21 cellular contexts compared by ENCODE assay signal in genomic region chr9:134619983-134620612, GRCh38. TPM values are rescaled to one million over a fixed set of nuclear protein-coding genes. Genes with fewer than 3 reads are reported as not detected.
A peak's percentile ranks its signal among the peaks of the same experiment; 100 is the strongest.
DNase-seq lines count a peak whose midpoint lies in the region; ATAC-seq and TF ChIP-seq lines count a peak whose summit lies in the region.
"Had no signal": no experiment of that assay in that cellular context is flagged by ENCODE, and none has a peak within 500 bp of the region (broad histone marks: within the 10 kb centered on the region; RNA-seq: fewer than 3 reads in every experiment).

No MANE protein-coding gene starts in this region.

- no peaks in the 10 kb centered on the region for H3K4me1 ChIP-seq in lower lobe of right lung
- H3K4me1 ChIP-seq: colonic mucosa had no signal

- H3K27ac ChIP-seq in lower lobe of right lung (no peak overlapping the region), substantia nigra (ENCODE audit: low read depth, low read length, poor library complexity, severe bottlenecking) (no peak overlapping the region)
- H3K27ac ChIP-seq: colonic mucosa, foreskin keratinocyte, SJCRH30 had no signal

- H3K27me3 Mint-ChIP-seq in activated naive CD4-positive, alpha-beta T cell treated with anti-CD3 and anti-CD28 coated beads, Interleukin-2, amount 10 ng/mL, durations not matched to agents 7 days and 5 days = no peaks in the 10 kb centered on the region
- H3K27me3 Mint-ChIP-seq in activated naive CD4-positive, alpha-beta T cell treated with anti-CD3 and anti-CD28 coated beads for 36 hours (ENCODE audit: low read depth) = no peaks in the 10 kb centered on the region
- peaks cover 3% of the 10 kb centered on the region for H3K27me3 Mint-ChIP-seq in WTC11 (ENCODE audit: low read depth)
- H3K27me3 Mint-ChIP-seq in type B pancreatic cell = peaks cover 14% of the 10 kb centered on the region
- H3K27me3 Mint-ChIP-seq: CD4-positive, alpha-beta T cell had no signal

- CTCF ChIA-PET in activated naive CD4-positive, alpha-beta T cell treated with anti-CD3 and anti-CD28 coated beads, Interleukin-2, amount 10 ng/mL, durations not matched to agents 7 days and 5 days (lab: Charles Lee) = no interaction called here
- CTCF ChIA-PET in activated naive CD4-positive, alpha-beta T cell treated with anti-CD3 and anti-CD28 coated beads for 36 hours (lab: Charles Lee) = no interaction called here
- CTCF ChIA-PET in WTC11 (lab: Charles Lee) = no interaction called here

- H3K27me3 ChIP-seq in lower lobe of right lung (ENCODE audit: low read depth) = peaks cover 5% of the 10 kb centered on the region
- H3K27me3 ChIP-seq: colonic mucosa, SJCRH30 had no signal

- no peaks in the 10 kb centered on the region for H3K36me3 Mint-ChIP-seq in activated naive CD4-positive, alpha-beta T cell treated with anti-CD3 and anti-CD28 coated beads, Interleukin-2, amount 10 ng/mL, durations not matched to agents 7 days and 5 days
- H3K36me3 Mint-ChIP-seq in activated naive CD4-positive, alpha-beta T cell treated with anti-CD3 and anti-CD28 coated beads for 36 hours (ENCODE audit: low read depth) = no peaks in the 10 kb centered on the region
- H3K36me3 Mint-ChIP-seq in WTC11 (peaks cover 2% of the 10 kb centered on the region; the same call in 1 of the 2 replicates), type B pancreatic cell (no peaks in the 10 kb centered on the region)

- no peaks in the 10 kb centered on the region for H3K4me1 Mint-ChIP-seq in activated naive CD4-positive, alpha-beta T cell treated with anti-CD3 and anti-CD28 coated beads, Interleukin-2, amount 10 ng/mL, durations not matched to agents 7 days and 5 days
- H3K4me1 Mint-ChIP-seq in activated naive CD4-positive, alpha-beta T cell treated with anti-CD3 and anti-CD28 coated beads for 36 hours (ENCODE audit: low read depth) = no peaks in the 10 kb centered on the region
- H3K4me1 Mint-ChIP-seq in WTC11 = no peaks in the 10 kb centered on the region; the same call in 1 of the 2 replicates
- H3K4me1 Mint-ChIP-seq in type B pancreatic cell (ENCODE audit: unreplicated experiment) = peaks cover 23% of the 10 kb centered on the region

- no peak overlapping the region for H3K27ac Mint-ChIP-seq in activated naive CD4-positive, alpha-beta T cell treated with anti-CD3 and anti-CD28 coated beads, Interleukin-2, amount 10 ng/mL, durations not matched to agents 7 days and 5 days
- no peak overlapping the region for H3K27ac Mint-ChIP-seq in activated naive CD4-positive, alpha-beta T cell treated with anti-CD3 and anti-CD28 coated beads for 36 hours
- no peak overlapping the region for H3K27ac Mint-ChIP-seq in WTC11
- no peak overlapping the region for H3K27ac Mint-ChIP-seq in type B pancreatic cell
- H3K27ac Mint-ChIP-seq: CD4-positive, alpha-beta T cell had no signal

- intact Hi-C loops in activated naive CD4-positive, alpha-beta T cell treated with anti-CD3 and anti-CD28 coated beads for 36 hours (cut with micrococcal nuclease) = no loop called here
- intact Hi-C loops in lower lobe of right lung (cut with DNase I) = no loop called here

- no peak for TF ChIP-seq CTCF in WTC11 (IDR thresholded peaks at IDR 0.05)
- no peak for TF ChIP-seq CTCF in lower lobe of right lung (IDR thresholded peaks at IDR 0.05)
- TF ChIP-seq CTCF in type B pancreatic cell (conservative IDR thresholded peaks at IDR 0.05) = no peak

- ATAC-seq in WTC11 (no peak), lower lobe of right lung (no peak)
- ATAC-seq: activated CD4-positive, CD25-positive, alpha-beta regulatory T cell treated with anti-CD3 and anti-CD28 coated beads, Interleukin-2, amount 50 U/mL, for 24 hours; foreskin keratinocyte; HCT116 had no signal

- no peaks in the 10 kb centered on the region for H3K9me3 Mint-ChIP-seq in activated naive CD4-positive, alpha-beta T cell treated with anti-CD3 and anti-CD28 coated beads, Interleukin-2, amount 10 ng/mL, durations not matched to agents 7 days and 5 days
- H3K9me3 Mint-ChIP-seq in activated naive CD4-positive, alpha-beta T cell treated with anti-CD3 and anti-CD28 coated beads for 36 hours = no peaks in the 10 kb centered on the region
- peaks cover 6% of the 10 kb centered on the region for H3K9me3 Mint-ChIP-seq in WTC11
- no peaks in the 10 kb centered on the region for H3K9me3 Mint-ChIP-seq in type B pancreatic cell
- H3K9me3 Mint-ChIP-seq: CD4-positive, alpha-beta T cell had no signal

- DNase-seq in activated naive CD4-positive, alpha-beta T cell treated with anti-CD3 and anti-CD28 coated beads, Interleukin-2, amount 10 ng/mL, durations not matched to agents 7 days and 5 days = peak; percentile 15
- DNase-seq in activated naive CD4-positive, alpha-beta T cell treated with anti-CD3 and anti-CD28 coated beads for 36 hours = no peak
- DNase-seq in WTC11 (ENCODE audit: low spot score) (peak; percentile 4), lower lobe of right lung (peak; percentile 38), type B pancreatic cell (ENCODE audit: extremely low spot score, unreplicated experiment) (peak; percentile 54), substantia nigra (lab: John Stamatoyannopoulos, UW) (no peak), NAMALWA (ENCODE audit: low spot score) (no peak)
- DNase-seq in stimulated activated CD4-positive, alpha-beta T cell treated with anti-CD3 and anti-CD28 coated beads, Interleukin-4, amount 100 ng/mL, for 24 hours = no peak
- DNase-seq: activated naive CD4-positive, alpha-beta T cell; colonic mucosa; DMS153; foreskin keratinocyte; KBM-7; NCI-H1092; NCI-H69; nucleus accumbens; stimulated activated CD4-positive, alpha-beta T cell treated with anti-CD3 and anti-CD28 coated beads, Interleukin-4, amount 100 ng/mL, for 1 hour had no signal

- H3K9me3 ChIP-seq in lower lobe of right lung = no peaks in the 10 kb centered on the region
- H3K9me3 ChIP-seq: colonic mucosa, SJCRH30 had no signal

- H3K36me3 ChIP-seq in lower lobe of right lung = no peaks in the 10 kb centered on the region
- H3K36me3 ChIP-seq: colonic mucosa, SJCRH30 had no signal

- POLR2A ChIA-PET in WTC11 (lab: Charles Lee) = no interaction called here

- H3K4me3 Mint-ChIP-seq in activated naive CD4-positive, alpha-beta T cell treated with anti-CD3 and anti-CD28 coated beads, Interleukin-2, amount 10 ng/mL, durations not matched to agents 7 days and 5 days = no peak overlapping the region
- H3K4me3 Mint-ChIP-seq in activated naive CD4-positive, alpha-beta T cell treated with anti-CD3 and anti-CD28 coated beads for 36 hours = no peak overlapping the region
- H3K4me3 Mint-ChIP-seq in WTC11 (no peak overlapping the region), type B pancreatic cell (no peak overlapping the region)
- H3K4me3 Mint-ChIP-seq: CD4-positive, alpha-beta T cell had no signal

- no peak overlapping the region for H3K4me3 ChIP-seq in lower lobe of right lung
- H3K4me3 ChIP-seq: colonic mucosa, SJCRH30 had no signal

TF ChIP-seq in WTC11, 78 proteins besides CTCF, POLR2A, EP300 and RAD21 (continues in another document):
- TF ChIP-seq ELF4 (CRISPR knock-in tag; IDR thresholded peaks at IDR 0.05; ENCODE audit: low read depth) (no peak), ATF1 (CRISPR knock-in tag; IDR thresholded peaks at IDR 0.05) (no peak), OVOL2 (CRISPR knock-in tag; IDR thresholded peaks at IDR 0.05; ENCODE audit: borderline replicate concordance) (no peak), CREM (CRISPR knock-in tag; IDR thresholded peaks at IDR 0.05) (no peak), ERG (CRISPR knock-in tag; IDR thresholded peaks at IDR 0.05) (no peak), ZNF532 (CRISPR knock-in tag; IDR thresholded peaks at IDR 0.05; ENCODE audit: borderline replicate concordance) (no peak)

RNA-seq across cellular contexts. Expression of gene COL5A1, which starts 21.5 kb away (rescaled TPM):
- total RNA-seq in activated naive CD4-positive, alpha-beta T cell treated with anti-CD3 and anti-CD28 coated beads for 36 hours = under 1 TPM in 1 of 2 experiments, not detected in 1; 0.10 TPM
- 13.5 to 17.7 TPM (median 16.4 TPM) in 3 replicates for total RNA-seq in WTC11 (2021)
- 29.0 TPM for total RNA-seq in lower lobe of right lung
- 16.1 and 112 TPM in 2 replicates for total RNA-seq in type B pancreatic cell (ENCODE audit: low replicate concordance)

Comparison
In these comparisons a context has a peak if more than half of its experiments do, and no peak if none do; other contexts are left out.
1. DNase-seq: peak in activated naive CD4-positive, alpha-beta T cell treated with anti-CD3 and anti-CD28 coated beads, Interleukin-2, amount 10 ng/mL, durations not matched to agents 7 days and 5 days (single experiment), WTC11 (single experiment), lower lobe of right lung (single experiment) and type B pancreatic cell (single experiment); none in activated naive CD4-positive, alpha-beta T cell treated with anti-CD3 and anti-CD28 coated beads for 36 hours (single experiment), substantia nigra (0 of 49), stimulated activated CD4-positive, alpha-beta T cell treated with anti-CD3 and anti-CD28 coated beads, Interleukin-4, amount 100 ng/mL, for 24 hours (single experiment) and NAMALWA (single experiment).
2. RNA of gene COL5A1, which starts 21.5 kb away (total RNA-seq): 16.1 to 112 TPM in type B pancreatic cell, 29.0 TPM in lower lobe of right lung (single experiment) and 13.5 to 17.7 TPM in WTC11; 0.10 TPM in activated naive CD4-positive, alpha-beta T cell treated with anti-CD3 and anti-CD28 coated beads for 36 hours; every median in the first group is over 10 times any median in the second.